Comparison of ENCODE assay signal across 8 cellular contexts in genomic region chr11:6481012-6481923, GRCh38. TPM values are rescaled to one million over a fixed set of nuclear protein-coding genes. Genes with fewer than 3 reads are reported as not detected.
DNase-seq lines count a peak whose midpoint lies in the region; ATAC-seq and TF ChIP-seq lines count a peak whose summit lies in the region.

ARFIP2 (minus strand) TSS chr11:6481331; CDS start chr11:6480421, 910 bp downstream.
TIMM10B (plus strand) TSS chr11:6481501; CDS start chr11:6481517, 16 bp downstream.

- H3K27ac ChIP-seq in heart right ventricle (peak within 1 kb of the TSS; percentile 41 to 94 (median 90)), upper lobe of left lung (peak within 1 kb of the TSS; percentile 89 to 95 (median 94))

- peak; percentile 99 for ATAC-seq in HG02870 (IDR thresholded peaks at IDR 0.05; ENCODE audit: unreplicated experiment)
- peak; percentile 96 to 99 (median 99) for ATAC-seq in heart right ventricle
- peak; percentile 97 to 99 for ATAC-seq in upper lobe of left lung (ENCODE audit: low FRiP score in 2 of 2)

- H3K9me3 ChIP-seq in heart right ventricle (no peaks in the 10 kb centered on the region), upper lobe of left lung (no peaks in the 10 kb centered on the region)

- DNase-seq in GM13976 (ENCODE audit: low spot score) (peak; percentile 100), NCI-H146 treated with DMSO at 0.1 percent for 48 hours (lab: John Stamatoyannopoulos, UW; ENCODE audit: unreplicated experiment) (peak; percentile 90), amniotic epithelial cell (ENCODE audit: low read depth) (peak; percentile 97), heart right ventricle (peak; percentile 98 to 99), posterior cingulate gyrus (peak; percentile 99 to 100 (median 100)), upper lobe of left lung (peak; percentile 95 to 99)

- peak in 2 of 4 donors; percentile 31 to 83 for TF ChIP-seq EP300 in upper lobe of left lung (IDR thresholded peaks at IDR 0.05)

- peak; percentile 8 to 95 (median 84) for TF ChIP-seq POLR2A in upper lobe of left lung (IDR thresholded peaks at IDR 0.05)

- peaks cover 0 to 71% (median 38%) of the 10 kb centered on the region in 9 donors for H3K36me3 ChIP-seq in heart right ventricle
- H3K36me3 ChIP-seq in upper lobe of left lung = peaks cover 5 to 72% (median 34%) of the 10 kb centered on the region in 4 donors

- H3K4me1 ChIP-seq in heart right ventricle = peaks cover 7 to 36% (median 27%) of the 10 kb centered on the region in 9 donors
- peaks cover 24 to 41% (median 27%) of the 10 kb centered on the region in 4 donors for H3K4me1 ChIP-seq in upper lobe of left lung

- 0% methylated on average over 66 of the region's 66 CpGs for WGBS in heart right ventricle, 2 donors
- WGBS in upper lobe of left lung, 2 donors = 0% methylated on average over 34 to 64 of the region's 66 CpGs

- H3K4me3 ChIP-seq in heart right ventricle (peak within 1 kb of the TSS; percentile 68 to 90 (median 80)), upper lobe of left lung (peak within 1 kb of the TSS; percentile 70 to 82 (median 76))

- intact Hi-C loops in T-helper 1 cell treated with Interleukin-12 subunit alpha and Interleukin-12 subunit beta and Interleukin-4 antibody, amounts not matched to agents 30 ng/mL and 1 ng/mL, for 36 hours (cut with micrococcal nuclease) = loop anchor here (1.0 to 10.0 kb wide), 17 partner anchors 8 to 856 kb away; partner anchors contain the start of genes APBB1, CAVIN3, FHIP1B and ILK
- intact Hi-C loops in heart right ventricle (cut with DNase I) = loop anchor here in 3 of 10 donors (5.0 kb wide), 3 partner anchors 121 to 201 kb away; partner anchors contain the start of genes ILK (in 2 of the 3), RRP8 (in 2 of the 3) and MRPL17 (in 1 of the 3)
- intact Hi-C loops in posterior cingulate gyrus (cut with DNase I) = loop anchor here (5.0 kb wide), 1 partner anchor 276 kb away; no protein-coding TSS in a partner anchor

- in situ Hi-C loops in GM13976 (cut with MboI; ENCODE audit: low sequenced_read_pairs, unreplicated experiment) = no loop called here

- H3K27me3 ChIP-seq in heart right ventricle = no peaks in the 10 kb centered on the region
- no peaks in the 10 kb centered on the region for H3K27me3 ChIP-seq in upper lobe of left lung

- TF ChIP-seq CTCF in GM13976 (IDR thresholded peaks at IDR 0.05; ENCODE audit: borderline replicate concordance, control extremely low read depth, extremely low read depth, insufficient read depth, missing control alignments) = no peak
- no peak for TF ChIP-seq CTCF in heart right ventricle (IDR thresholded peaks at IDR 0.05)
- peak in 1 of 6 experiments; percentile 8 for TF ChIP-seq CTCF in upper lobe of left lung (IDR thresholded peaks at IDR 0.05)

RNA-seq across cellular contexts. Expression of gene ARFIP2, which starts in this region (rescaled TPM):
- total RNA-seq in T-helper 1 cell treated with Interleukin-12 subunit alpha and Interleukin-12 subunit beta and Interleukin-4 antibody, amounts not matched to agents 30 ng/mL and 1 ng/mL, for 36 hours = 44.7 and 49.3 TPM in 2 replicates
- total RNA-seq in heart right ventricle (10 to 100 TPM; 12.4 to 23.0 (median 14.8) TPM), upper lobe of left lung (10 to 100 TPM; 41.7 to 80.7 (median 54.6) TPM)
- polyA plus RNA-seq in heart right ventricle = 10 to 100 TPM; 16.2 to 36.8 TPM

RNA-seq across cellular contexts. Expression of gene TIMM10B, which starts in this region (rescaled TPM):
- total RNA-seq in T-helper 1 cell treated with Interleukin-12 subunit alpha and Interleukin-12 subunit beta and Interleukin-4 antibody, amounts not matched to agents 30 ng/mL and 1 ng/mL, for 36 hours = 29.4 and 30.9 TPM in 2 replicates
- 10 to 100 TPM; 13.8 to 21.6 (median 17.5) TPM for total RNA-seq in heart right ventricle
- polyA plus RNA-seq in heart right ventricle = 10 to 100 TPM; 10.0 to 16.3 TPM
- 10 to 100 TPM; 21.0 to 53.0 (median 42.6) TPM for total RNA-seq in upper lobe of left lung

Comparison
In these comparisons a context has a peak if more than half of its experiments do, and no peak if none do; other contexts are left out.
1. Peak in every context shown above with its lines: DNase-seq, ATAC-seq, H3K4me3 ChIP-seq and H3K27ac ChIP-seq.